8 cellular contexts compared by ENCODE assay signal in genomic region chr10:30687698-30688213, GRCh38. TPM values are rescaled to one million over a fixed set of nuclear protein-coding genes. Genes with fewer than 3 reads are reported as not detected.
DNase-seq lines count a peak whose midpoint lies in the region; ATAC-seq, FAIRE-seq and TF ChIP-seq lines count a peak whose summit lies in the region.

No MANE protein-coding gene starts in this region.

- CTCF ChIA-PET in AG04450 (lab: Charles Lee), result interaction anchor here (0.6 to 2.1 kb wide), 41 partner anchors 9 to 1174 kb away, joined by 3 to 10 read pairs (median 4); no protein-coding TSS in a partner anchor

- H3K27ac ChIP-seq in AG04450 (ENCODE audit: low read depth, low read length) (no peak overlapping the region), gastroesophageal sphincter (no peak overlapping the region), pancreas (no peak overlapping the region), tibial nerve (no peak overlapping the region)

- intact Hi-C loops in pancreas (cut with DNase I), result no loop called here

- TF ChIP-seq POLR2A in gastroesophageal sphincter (IDR thresholded peaks at IDR 0.05), result no peak
- no peak for TF ChIP-seq POLR2A in tibial nerve (IDR thresholded peaks at IDR 0.05)

- in situ Hi-C loops in SK-MEL-5 (cut with HindIII; ENCODE audit: low pct_unique_long_range_greater_than_20kb, low sequenced_read_pairs), result no loop called here

- no peak for TF ChIP-seq EP300 in gastroesophageal sphincter (IDR thresholded peaks at IDR 0.05)
- no peak for TF ChIP-seq EP300 in tibial nerve (IDR thresholded peaks at IDR 0.05)

- no peak overlapping the region for H3K4me3 ChIP-seq in AG04450 (ENCODE audit: low read depth, low read length)
- no peak overlapping the region for H3K4me3 ChIP-seq in LNCaP clone FGC (ENCODE audit: low read depth, low read length)
- no peak overlapping the region for H3K4me3 ChIP-seq in gastroesophageal sphincter
- no peak overlapping the region for H3K4me3 ChIP-seq in pancreas
- H3K4me3 ChIP-seq in tibial nerve, result no peak overlapping the region

- TF ChIP-seq CTCF in AG04450 (IDR thresholded peaks at IDR 0.05; ENCODE audit: low read depth, low read length) (peak; percentile 98), LNCaP clone FGC (IDR thresholded peaks at IDR 0.05; ENCODE audit: control insufficient read depth, extremely low read depth, insufficient read depth) (peak; percentile 90), gastroesophageal sphincter (IDR thresholded peaks at IDR 0.05) (peak; percentile 44 to 82 (median 64)), pancreas (IDR thresholded peaks at IDR 0.05) (peak; percentile 47 to 86 (median 73)), tibial nerve (IDR thresholded peaks at IDR 0.05) (peak; percentile 73 to 82 (median 80))

- H3K4me1 ChIP-seq in gastroesophageal sphincter (no peaks in the 10 kb centered on the region), pancreas (no peaks in the 10 kb centered on the region), tibial nerve (no peaks in the 10 kb centered on the region)

- DNase-seq in AG04450 (ENCODE audit: low read depth, low spot score) (peak; percentile 45), LNCaP clone FGC (ENCODE audit: low read depth) (peak; percentile 61), SK-MEL-5 (ENCODE audit: low read depth, low spot score) (peak; percentile 76), pancreas (peak in 5 of 6 donors; percentile 29 to 87 (median 63)), tibial nerve (ENCODE audit: low spot score in 2 of 2) (peak; percentile 63 to 75)
- peak; percentile 71 for DNase-seq in activated gamma-delta T cell treated with anti-CD3 and anti-CD28 coated beads, Interleukin-2, amount 50 U/mL, for 16 hours (ENCODE audit: low read depth)

- H3K36me3 ChIP-seq in gastroesophageal sphincter (no peaks in the 10 kb centered on the region), pancreas (no peaks in the 10 kb centered on the region), tibial nerve (no peaks in the 10 kb centered on the region)

- ATAC-seq in GM19035 (IDR thresholded peaks at IDR 0.05; ENCODE audit: unreplicated experiment) (peak; percentile 68), gastroesophageal sphincter (peak; percentile 82), pancreas (peak in 3 of 4 donors; percentile 85 to 89 (median 86))

- 0 to 3% methylated on average over 6 to 7 of the region's 7 CpGs for WGBS in gastroesophageal sphincter (ENCODE audit: low coverage in 1 of 2), 2 donors
- WGBS in pancreas, 2 donors, result 0 to 1% methylated on average over 7 of the region's 7 CpGs
- WGBS in tibial nerve, 2 donors, result 1 to 2% methylated on average over 7 of the region's 7 CpGs

- FAIRE-seq in pancreas (lab: Jason Lieb, UNC), result no peak

- POLR2A ChIA-PET in AG04450 (lab: Yijun Ruan, JAX), result no interaction called here

- H3K27me3 ChIP-seq in AG04450 (ENCODE audit: control insufficient read depth, insufficient read depth, low read length) (peaks cover 3% of the 10 kb centered on the region), gastroesophageal sphincter (peaks cover 24% of the 10 kb centered on the region), pancreas (no peaks in the 10 kb centered on the region), tibial nerve (no peaks in the 10 kb centered on the region)

- H3K9me3 ChIP-seq in AG04450 (ENCODE audit: control insufficient read depth, insufficient read depth, low read length) (peaks cover 4% of the 10 kb centered on the region), gastroesophageal sphincter (no peaks in the 10 kb centered on the region), pancreas (no peaks in the 10 kb centered on the region), tibial nerve (no peaks in the 10 kb centered on the region)

RNA-seq across cellular contexts. Expression of gene LYZL2, which starts 58.2 kb away (rescaled TPM):
- not detected in 2 replicates for polyA plus RNA-seq in AG04450 (2011; rRNA removed)
- polyA minus RNA-seq in AG04450 (2011; rRNA and poly(A)+ RNA removed), result not detected in 2 replicates
- total RNA-seq in SK-MEL-5 (2014; rRNA removed; shearing (Covaris generic)), result not detected in 2 replicates
- not detected in 2 replicates for polyA plus RNA-seq in SK-MEL-5 (2015; cell fraction: cytosol; rRNA removed)
- not detected in 2 replicates for polyA plus RNA-seq in SK-MEL-5 (2015; cell fraction: nucleus; rRNA removed)
- total RNA-seq in gastroesophageal sphincter, result not detected
- total RNA-seq in pancreas, result not detected
- polyA plus RNA-seq in pancreas, result not detected
- not detected for total RNA-seq in tibial nerve
